Comparison of ENCODE assay signal across 8 cellular contexts in genomic region chr16:28873543-28874201, GRCh38. TPM values are rescaled to one million over a fixed set of nuclear protein-coding genes. Genes with fewer than 3 reads are reported as not detected.
A peak's percentile ranks its signal among the peaks of the same experiment; 100 is the strongest.
DNase-seq lines count a peak whose midpoint lies in the region; ATAC-seq and TF ChIP-seq lines count a peak whose summit lies in the region.

No MANE protein-coding gene starts in this region.

- 86 to 87% (median 86%) methylated on average over 17 to 18 of the region's 18 CpGs for WGBS in psoas muscle, 3 donors

- H3K4me3 Mint-ChIP-seq in activated CD4-positive, alpha-beta T cell treated with anti-CD3 and anti-CD28 coated beads, Interleukin-2, amount 10 ng/mL, durations not matched to agents 7 days and 5 days = no peak overlapping the region
- no peak overlapping the region for H3K4me3 Mint-ChIP-seq in effector memory CD8-positive, alpha-beta T cell

- H3K27ac Mint-ChIP-seq in activated CD4-positive, alpha-beta T cell treated with anti-CD3 and anti-CD28 coated beads, Interleukin-2, amount 10 ng/mL, durations not matched to agents 7 days and 5 days = no peak overlapping the region
- H3K27ac Mint-ChIP-seq in effector memory CD8-positive, alpha-beta T cell = no peak overlapping the region

- POLR2A ChIA-PET in AG04450 (lab: Yijun Ruan, JAX) = interaction anchor here (0.8 to 1.3 kb wide), 2 partner anchors 10 to 27 kb away, joined by 3 to 4 read pairs; partner anchors contain the start of genes SH2B1 and TUFM
- POLR2A ChIA-PET in HEK293T (lab: Yijun Ruan, JAX) = interaction anchor here (2.4 kb wide), 1 partner anchor 77 kb away, joined by 11 read pairs; the partner anchor contains the start of gene NFATC2IP
- POLR2A ChIA-PET in activated CD4-positive, alpha-beta T cell treated with anti-CD3 and anti-CD28 coated beads, Interleukin-2, amount 10 ng/mL, durations not matched to agents 7 days and 5 days (lab: Charles Lee) = no interaction called here

- no peaks in the 10 kb centered on the region; the same call in 1 of the 2 replicates for H3K9me3 ChIP-seq in AG04450 (ENCODE audit: control insufficient read depth, insufficient read depth, low read length)
- H3K9me3 ChIP-seq in psoas muscle = no peaks in the 10 kb centered on the region

- H3K36me3 Mint-ChIP-seq in activated CD4-positive, alpha-beta T cell treated with anti-CD3 and anti-CD28 coated beads, Interleukin-2, amount 10 ng/mL, durations not matched to agents 7 days and 5 days (ENCODE audit: low read depth) = peaks cover 16% of the 10 kb centered on the region
- H3K36me3 Mint-ChIP-seq in effector memory CD8-positive, alpha-beta T cell (ENCODE audit: insufficient read depth) = peaks cover 41% of the 10 kb centered on the region

- H3K36me3 ChIP-seq in psoas muscle (ENCODE audit: insufficient read depth in 1 of 2, low read depth in 1 of 2) = peaks cover 0 to 61% of the 10 kb centered on the region in 2 donors

- no peaks in the 10 kb centered on the region for H3K27me3 ChIP-seq in AG04450 (ENCODE audit: control insufficient read depth, insufficient read depth, low read length)
- H3K27me3 ChIP-seq in psoas muscle (ENCODE audit: insufficient read depth in 3 of 3, low read length in 2 of 3) = no peaks in the 10 kb centered on the region

- ATAC-seq in effector memory CD8-positive, alpha-beta T cell (replicated peaks) = peak; percentile 98
- ATAC-seq in psoas muscle (peak; percentile 26 to 43 (median 30)), HG03460 (IDR thresholded peaks at IDR 0.05; ENCODE audit: unreplicated experiment) (no peak)

- peaks cover 9% of the 10 kb centered on the region for H3K4me1 Mint-ChIP-seq in activated CD4-positive, alpha-beta T cell treated with anti-CD3 and anti-CD28 coated beads, Interleukin-2, amount 10 ng/mL, durations not matched to agents 7 days and 5 days
- H3K4me1 Mint-ChIP-seq in effector memory CD8-positive, alpha-beta T cell (ENCODE audit: low read depth in 2 of 2) = no peaks in the 10 kb centered on the region

- no peaks in the 10 kb centered on the region for H3K9me3 Mint-ChIP-seq in activated CD4-positive, alpha-beta T cell treated with anti-CD3 and anti-CD28 coated beads, Interleukin-2, amount 10 ng/mL, durations not matched to agents 7 days and 5 days
- H3K9me3 Mint-ChIP-seq in effector memory CD8-positive, alpha-beta T cell = no peaks in the 10 kb centered on the region

- DNase-seq in AG04450 (ENCODE audit: low read depth, low spot score) (no peak), HEK293T (ENCODE audit: extremely low spot score) (peak; percentile 64), psoas muscle (peak in 1 of 2 donors; percentile 65), NCI-H1105 treated with DMSO at 0.1 percent for 48 hours (lab: John Stamatoyannopoulos, UW) (no peak), globus pallidus (ENCODE audit: low spot score) (no peak)
- DNase-seq in activated CD4-positive, alpha-beta T cell treated with anti-CD3 and anti-CD28 coated beads, Interleukin-2, amount 10 ng/mL, durations not matched to agents 7 days and 5 days = peak; percentile 62
- DNase-seq in effector memory CD8-positive, alpha-beta T cell = peak; percentile 63 to 70 (median 66)

- TF ChIP-seq CTCF in AG04450 (IDR thresholded peaks at IDR 0.05; ENCODE audit: low read depth, low read length) (peak; percentile 59), psoas muscle (IDR thresholded peaks at IDR 0.05) (peak; percentile 64)

- no peak overlapping the region for H3K4me3 ChIP-seq in AG04450 (ENCODE audit: low read depth, low read length)
- no peak overlapping the region for H3K4me3 ChIP-seq in psoas muscle

- H3K27ac ChIP-seq in AG04450 (ENCODE audit: low read depth, low read length) (no peak overlapping the region), psoas muscle (peak overlapping the region; percentile 46)

- peaks cover 22% of the 10 kb centered on the region for H3K4me1 ChIP-seq in psoas muscle

- CTCF ChIA-PET in AG04450 (lab: Charles Lee) (interaction anchor here (0.6 to 4.0 kb wide), 3 partner anchors 17 to 71 kb away, joined by 3 to 19 read pairs (median 5); no protein-coding TSS in a partner anchor), HEK293T (lab: Yijun Ruan, JAX) (interaction anchor here (1.4 to 1.8 kb wide), 2 partner anchors 11 to 71 kb away, joined by 4 to 6 read pairs; no protein-coding TSS in a partner anchor)
- CTCF ChIA-PET in activated CD4-positive, alpha-beta T cell treated with anti-CD3 and anti-CD28 coated beads, Interleukin-2, amount 10 ng/mL, durations not matched to agents 7 days and 5 days (lab: Charles Lee) = interaction anchor here (0.7 to 3.7 kb wide), 9 partner anchors 9 to 71 kb away, joined by 3 to 31 read pairs (median 4); partner anchors contain the start of gene SH2B1

- H3K27me3 Mint-ChIP-seq in activated CD4-positive, alpha-beta T cell treated with anti-CD3 and anti-CD28 coated beads, Interleukin-2, amount 10 ng/mL, durations not matched to agents 7 days and 5 days = no peaks in the 10 kb centered on the region
- H3K27me3 Mint-ChIP-seq in effector memory CD8-positive, alpha-beta T cell = no peaks in the 10 kb centered on the region

- intact Hi-C loops in psoas muscle (cut with DNase I) = loop anchor here in 1 of 2 donors (2.0 kb wide), 1 partner anchor 71 kb away; no protein-coding TSS in a partner anchor

TF ChIP-seq in HEK293T, 16 proteins besides CTCF, POLR2A, EP300 and RAD21:
- TF ChIP-seq FOXA1 (IDR thresholded peaks at IDR 0.05) = no peak
- TF ChIP-seq BHLHE40 (IDR thresholded peaks at IDR 0.05; ENCODE audit: borderline replicate concordance) = no peak
- no peak for TF ChIP-seq L3MBTL2 (conservative IDR thresholded peaks at IDR 0.05)
- TF ChIP-seq HDGF (IDR thresholded peaks at IDR 0.05; ENCODE audit: borderline replicate concordance) = no peak
- TF ChIP-seq CTBP1 (IDR thresholded peaks at IDR 0.05; ENCODE audit: borderline replicate concordance) = no peak
- TF ChIP-seq ARNT (IDR thresholded peaks at IDR 0.05) = no peak
- TF ChIP-seq FOXM1 (IDR thresholded peaks at IDR 0.05; ENCODE audit: borderline replicate concordance) = no peak
- TF ChIP-seq PKNOX1 (IDR thresholded peaks at IDR 0.05) = no peak
- no peak for TF ChIP-seq LEF1 (IDR thresholded peaks at IDR 0.05; ENCODE audit: borderline replicate concordance)
- no peak for TF ChIP-seq SP1 (IDR thresholded peaks at IDR 0.05)
- no peak for TF ChIP-seq NFRKB (IDR thresholded peaks at IDR 0.05)
TF ChIP-seq in HEK293T: peak in this region for 0.

RNA-seq across cellular contexts. Expression of gene ATP2A1, which starts 4.6 kb away (rescaled TPM):
- polyA plus RNA-seq in AG04450 (2011; rRNA removed) (0.22 and 0.50 TPM in 2 replicates), psoas muscle (1,000 to 10,000 TPM in 2 of 3 donors, 100 to 1,000 TPM in 1; 169 to 1,914 (median 1,496) TPM)
- 0.17 and 8.4 TPM in 2 replicates for polyA minus RNA-seq in AG04450 (2011; rRNA and poly(A)+ RNA removed)
- total RNA-seq in activated CD4-positive, alpha-beta T cell treated with anti-CD3 and anti-CD28 coated beads, Interleukin-2, amount 10 ng/mL, durations not matched to agents 7 days and 5 days = 1 to 10 TPM; 1.3 to 2.7 TPM
- 1,000 to 10,000 TPM in 3 of 4 donors, 100 to 1,000 TPM in 1; 639 to 2,539 (median 1,923) TPM for total RNA-seq in psoas muscle

RNA-seq across cellular contexts. Expression of gene SH2B1, which starts 10.0 kb away (rescaled TPM):
- 12.2 and 13.8 TPM in 2 replicates for polyA plus RNA-seq in AG04450 (2011; rRNA removed)
- polyA minus RNA-seq in AG04450 (2011; rRNA and poly(A)+ RNA removed) = 13.5 and 25.8 TPM in 2 replicates
- total RNA-seq in activated CD4-positive, alpha-beta T cell treated with anti-CD3 and anti-CD28 coated beads, Interleukin-2, amount 10 ng/mL, durations not matched to agents 7 days and 5 days = 10 to 100 TPM; 62.6 to 66.6 TPM
- total RNA-seq in psoas muscle = 10 to 100 TPM; 22.9 to 44.6 (median 39.9) TPM
- 10 to 100 TPM; 21.0 to 47.5 (median 28.1) TPM for polyA plus RNA-seq in psoas muscle

RNA-seq across cellular contexts. Expression of gene TUFM, which starts 27.5 kb away (rescaled TPM):
- polyA plus RNA-seq in AG04450 (2011; rRNA removed) = 107 and 110 TPM in 2 replicates
- polyA minus RNA-seq in AG04450 (2011; rRNA and poly(A)+ RNA removed) = 55.5 and 69.2 TPM in 2 replicates
- 100 to 1,000 TPM; 105 to 125 TPM for total RNA-seq in activated CD4-positive, alpha-beta T cell treated with anti-CD3 and anti-CD28 coated beads, Interleukin-2, amount 10 ng/mL, durations not matched to agents 7 days and 5 days
- 100 to 1,000 TPM; 155 to 233 (median 187) TPM for total RNA-seq in psoas muscle
- 100 to 1,000 TPM; 211 to 355 (median 240) TPM for polyA plus RNA-seq in psoas muscle

RNA-seq across cellular contexts. Expression of gene ATXN2L, which starts 50.9 kb away (rescaled TPM):
- 19.7 and 27.5 TPM in 2 replicates for polyA plus RNA-seq in AG04450 (2011; rRNA removed)
- polyA minus RNA-seq in AG04450 (2011; rRNA and poly(A)+ RNA removed) = 33.8 and 40.1 TPM in 2 replicates
- total RNA-seq in activated CD4-positive, alpha-beta T cell treated with anti-CD3 and anti-CD28 coated beads, Interleukin-2, amount 10 ng/mL, durations not matched to agents 7 days and 5 days = 100 to 1,000 TPM; 257 to 265 TPM
- total RNA-seq in psoas muscle = 10 to 100 TPM; 47.7 to 66.2 (median 55.4) TPM
- 10 to 100 TPM; 28.8 to 50.0 (median 37.2) TPM for polyA plus RNA-seq in psoas muscle

RNA-seq across cellular contexts. Expression of gene RABEP2, which starts 51.4 kb away (rescaled TPM):
- polyA plus RNA-seq in AG04450 (2011; rRNA removed) (9.0 and 11.7 TPM in 2 replicates), psoas muscle (10 to 100 TPM in 1 of 3 donors, 1 to 10 TPM in 2; 6.2 to 22.8 (median 8.2) TPM)
- polyA minus RNA-seq in AG04450 (2011; rRNA and poly(A)+ RNA removed) = 5.4 and 5.7 TPM in 2 replicates
- 10 to 100 TPM; 16.8 to 21.1 TPM for total RNA-seq in activated CD4-positive, alpha-beta T cell treated with anti-CD3 and anti-CD28 coated beads, Interleukin-2, amount 10 ng/mL, durations not matched to agents 7 days and 5 days
- 1 to 10 TPM; 3.1 to 7.0 (median 5.2) TPM for total RNA-seq in psoas muscle

Comparison
In these comparisons a context has a peak if more than half of its experiments do, and no peak if none do; other contexts are left out.
1. DNase-seq: peak in HEK293T (single experiment), activated CD4-positive, alpha-beta T cell treated with anti-CD3 and anti-CD28 coated beads, Interleukin-2, amount 10 ng/mL, durations not matched to agents 7 days and 5 days (single experiment) and effector memory CD8-positive, alpha-beta T cell (3 of 3); none in AG04450 (single experiment), NCI-H1105 treated with DMSO at 0.1 percent for 48 hours (single experiment) and globus pallidus (single experiment).
2. RNA of gene ATP2A1, which starts 4.6 kb away (total RNA-seq): 639 to 2,539 TPM in psoas muscle; 1.3 to 2.7 TPM in activated CD4-positive, alpha-beta T cell treated with anti-CD3 and anti-CD28 coated beads, Interleukin-2, amount 10 ng/mL, durations not matched to agents 7 days and 5 days; every median in the first group is over 100 times any median in the second.